Comparison of ENCODE assay signal across 17 cellular contexts in the genomic region with DNA sequence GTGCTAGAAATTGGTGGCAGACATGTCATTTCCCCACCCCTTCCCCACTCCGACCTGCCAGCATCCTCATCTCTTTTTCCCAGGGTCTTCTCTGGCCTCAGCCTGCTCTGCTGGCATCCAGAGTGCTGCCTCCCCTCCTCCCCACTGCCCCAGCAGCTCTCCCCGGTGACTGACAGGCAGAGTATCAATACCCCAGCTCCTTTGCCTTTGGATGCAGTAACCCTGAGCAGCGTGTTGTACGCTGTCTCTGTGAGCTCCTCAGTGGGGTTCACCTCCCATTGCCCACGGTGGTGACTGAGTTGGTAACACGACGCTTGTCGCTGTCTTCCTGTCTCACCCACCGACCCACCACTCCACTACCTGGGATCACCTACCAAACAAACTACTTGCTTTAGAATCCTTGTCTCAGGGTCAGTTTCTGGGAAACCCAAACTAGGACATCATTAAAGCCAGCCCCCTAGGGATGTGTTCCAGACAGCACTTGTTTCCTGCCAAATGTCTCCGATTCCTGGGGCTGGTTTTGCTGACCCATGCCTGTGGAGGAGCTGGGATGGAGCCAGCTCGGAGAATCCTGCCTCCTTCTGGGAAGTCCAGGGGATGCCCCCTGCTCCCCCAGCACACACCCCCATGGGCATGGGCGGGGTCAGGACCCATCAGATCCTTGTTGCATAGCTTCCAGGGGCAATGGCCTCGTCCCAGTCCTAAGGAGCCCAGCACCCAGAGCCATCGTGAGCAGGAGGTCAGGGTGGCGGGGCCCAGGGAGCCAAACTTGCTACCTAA. TPM values are rescaled to one million over a fixed set of nuclear protein-coding genes. Genes with fewer than 3 reads are reported as not detected.
DNase-seq lines count a peak whose midpoint lies in the region; ATAC-seq and TF ChIP-seq lines count a peak whose summit lies in the region.
"Had no signal": no experiment of that assay in that cellular context is flagged by ENCODE, and none has a peak within 500 bp of the region (broad histone marks: within the 10 kb centered on the region; RNA-seq: fewer than 3 reads in every experiment).

No MANE protein-coding gene starts in this region.

- H3K27me3 ChIP-seq in GM23338 (ENCODE audit: insufficient read depth) (no peaks in the 10 kb centered on the region), SK-N-SH (ENCODE audit: insufficient read depth) (no peaks in the 10 kb centered on the region), mesendoderm (ENCODE audit: insufficient read depth, low read length, poor library complexity) (no peaks in the 10 kb centered on the region), psoas muscle (ENCODE audit: insufficient read depth in 3 of 3, low read length in 2 of 3) (no peaks in the 10 kb centered on the region), SJCRH30 (no peaks in the 10 kb centered on the region)
- H3K27me3 ChIP-seq: Peyer's patch had no signal

- no peak for TF ChIP-seq EP300 in SK-N-SH (IDR thresholded peaks at IDR 0.05; ENCODE audit: borderline replicate concordance in 1 of 2, low read depth in 1 of 2, low read length in 1 of 2)

- no peaks in the 10 kb centered on the region for H3K36me3 ChIP-seq in GM23338 (ENCODE audit: insufficient read depth)
- H3K36me3 ChIP-seq in SK-N-SH (replicated peaks in 1 of 2; ENCODE audit: control insufficient read depth in 1 of 2, insufficient read depth in 2 of 2, low read length in 1 of 2) = no peaks in the 10 kb centered on the region
- no peaks in the 10 kb centered on the region for H3K36me3 ChIP-seq in mesendoderm (ENCODE audit: control insufficient read depth, insufficient read depth, low read length)
- no peaks in the 10 kb centered on the region for H3K36me3 ChIP-seq in psoas muscle (ENCODE audit: insufficient read depth in 1 of 2, low read depth in 1 of 2)
- no peaks in the 10 kb centered on the region for H3K36me3 ChIP-seq in SJCRH30
- H3K36me3 ChIP-seq: Peyer's patch had no signal

- H2BK5ac ChIP-seq in mesendoderm (ENCODE audit: low read length) = no peak overlapping the region

- intact Hi-C loops in psoas muscle (cut with DNase I) = no loop called here

- H3K56ac ChIP-seq in mesendoderm (ENCODE audit: low read length) = no peak overlapping the region

- H3K4me1 ChIP-seq in GM23338 (ENCODE audit: insufficient read depth) = peaks cover 4% of the 10 kb centered on the region
- peaks cover 0 to 17% of the 10 kb centered on the region in 2 experiments; a peak in 1 of 4 replicates for H3K4me1 ChIP-seq in SK-N-SH (ENCODE audit: control insufficient read depth in 1 of 2, insufficient read depth in 2 of 2, low read depth in 1 of 2, low read length in 1 of 2)
- no peaks in the 10 kb centered on the region for H3K4me1 ChIP-seq in mesendoderm (ENCODE audit: control insufficient read depth, low read depth, low read length)
- H3K4me1 ChIP-seq in psoas muscle = peaks cover 28% of the 10 kb centered on the region
- H3K4me1 ChIP-seq in SJCRH30 = no peaks in the 10 kb centered on the region
- H3K4me1 ChIP-seq: Caco-2, Peyer's patch had no signal

- no peaks in the 10 kb centered on the region for H3K9me2 ChIP-seq in GM23338 (ENCODE audit: insufficient read depth)
- H3K9me2 ChIP-seq in SK-N-SH = no peaks in the 10 kb centered on the region

- H3K79me1 ChIP-seq in mesendoderm (ENCODE audit: low read length) = no peaks in the 10 kb centered on the region

- 61% methylated on average over 10 of the region's 15 CpGs for WGBS in SK-N-SH (ENCODE audit: low lambda C conversion rate)
- no CpG with 5 or more reads among the region's 15 CpGs for WGBS in mesendoderm (ENCODE audit: extremely low coverage, insufficient coverage, low lambda C conversion rate)
- 47 to 57% (median 48%) methylated on average over 15 of the region's 15 CpGs for WGBS in psoas muscle, 3 donors

- H3F3A ChIP-seq in GM23338 (replicated peaks; ENCODE audit: low read depth) (peaks cover 14% of the 10 kb centered on the region; the same call in 1 of the 2 replicates), SK-N-SH (replicated peaks; ENCODE audit: insufficient read depth) (no peaks in the 10 kb centered on the region)

- TF ChIP-seq RAD21 in SK-N-SH (IDR thresholded peaks at IDR 0.05; ENCODE audit: low read length) = no peak

- peak; percentile 69 for ATAC-seq in GM23338
- peak in 2 of 4 donors; percentile 8 to 34 for ATAC-seq in psoas muscle
- no peak for ATAC-seq in HG03457 (IDR thresholded peaks at IDR 0.05; ENCODE audit: unreplicated experiment)

- H3K27ac ChIP-seq in GM23338 (ENCODE audit: low read depth) = no peak overlapping the region
- peak overlapping the region in 1 of 2 experiments; percentile 51; a peak in 1 of 4 replicates for H3K27ac ChIP-seq in SK-N-SH (ENCODE audit: low read depth in 2 of 2, low read length in 1 of 2)
- H3K27ac ChIP-seq in mesendoderm (ENCODE audit: low read depth, low read length) = no peak overlapping the region
- H3K27ac ChIP-seq in psoas muscle = peak overlapping the region; percentile 55
- no peak overlapping the region for H3K27ac ChIP-seq in SJCRH30
- H3K27ac ChIP-seq: HL-60, KMS-11, Peyer's patch had no signal

- H3K9me3 Mint-ChIP-seq in GM23338 = no peaks in the 10 kb centered on the region
- H3K9me3 Mint-ChIP-seq: HFFc6 had no signal

- H4K5ac ChIP-seq in mesendoderm (ENCODE audit: low read length) = no peak overlapping the region

- peaks cover 12% of the 10 kb centered on the region for H3K36me3 Mint-ChIP-seq in GM23338 (ENCODE audit: low read depth)

- H3K27me3 Mint-ChIP-seq in GM23338 (ENCODE audit: insufficient read depth, low read depth, poor library complexity) = peaks cover 8% of the 10 kb centered on the region

- no peak overlapping the region for H3K4ac ChIP-seq in mesendoderm (ENCODE audit: low read depth, low read length)

- no peak overlapping the region for H2AK5ac ChIP-seq in mesendoderm (ENCODE audit: low read length)

- H3K4me2 ChIP-seq in GM23338 (no peak overlapping the region), SK-N-SH (no peak overlapping the region), mesendoderm (ENCODE audit: low read length) (no peak overlapping the region)
- H3K4me2 ChIP-seq: KMS-11 had no signal

- no peak overlapping the region for H3K23ac ChIP-seq in mesendoderm (ENCODE audit: low read length)

- H4K20me1 ChIP-seq in GM23338 (replicated peaks; ENCODE audit: insufficient read depth) (no peaks in the 10 kb centered on the region; the same call in none of the 2 replicates), SK-N-SH (ENCODE audit: insufficient read depth) (no peaks in the 10 kb centered on the region)

- no peak overlapping the region for H2BK15ac ChIP-seq in mesendoderm (replicated peaks; ENCODE audit: low read depth)

- peaks cover 7% of the 10 kb centered on the region for H3K4me1 Mint-ChIP-seq in GM23338

- no peak overlapping the region for H4K8ac ChIP-seq in mesendoderm (ENCODE audit: low read depth, low read length)

- no peak overlapping the region for H2BK120ac ChIP-seq in mesendoderm (ENCODE audit: low read depth, low read length)

- POLR2A ChIA-PET in SK-N-SH (lab: Yijun Ruan, JAX) = no interaction called here

- DNase-seq in GM23338 (ENCODE audit: low spot score) (peak; percentile 48), SK-N-SH (peak; percentile 50), mesendoderm (peak; percentile 29), psoas muscle (peak in 1 of 2 donors; percentile 58), NOMO-1 treated with dmso at 0.1 percent for 144 hours (lab: John Stamatoyannopoulos, UW; ENCODE audit: unreplicated experiment) (no peak), SJCRH30 (no peak)
- DNase-seq: Caco-2, DMS53, HFFc6, NCI-H187 treated with DMSO at 0.1 percent for 48 hours, NCI-H446 treated with DMSO at 0.1 percent for 48 hours, NCI-H774, Peyer's patch, Right ventricle myocardium superior had no signal

- no peak overlapping the region for H3K4me3 ChIP-seq in GM23338
- no peak overlapping the region for H3K4me3 ChIP-seq in SK-N-SH (ENCODE audit: low read depth in 2 of 2, low read length in 1 of 2)
- no peak overlapping the region for H3K4me3 ChIP-seq in mesendoderm (ENCODE audit: low read length)
- H3K4me3 ChIP-seq in psoas muscle = no peak overlapping the region
- no peak overlapping the region for H3K4me3 ChIP-seq in SJCRH30
- H3K4me3 ChIP-seq: Peyer's patch had no signal

- H2AFZ ChIP-seq in GM23338 (no peak overlapping the region), SK-N-SH (ENCODE audit: low read depth) (no peak overlapping the region)

- CTCF ChIA-PET in SK-N-SH (lab: Yijun Ruan, JAX) = interaction anchor here (1.1 to 15.4 kb wide), 2 partner anchors 9 to 31 kb away, joined by 5 to 302 read pairs; partner anchors contain the start of gene SBK1

- peak in 1 of 2 experiments; percentile 14; a peak in 1 of 4 replicates for TF ChIP-seq CTCF in GM23338 (conservative IDR thresholded peaks at IDR 0.05; ENCODE audit: low read depth in 2 of 2)
- no peak for TF ChIP-seq CTCF in SK-N-SH (IDR thresholded peaks at IDR 0.05)
- no peak for TF ChIP-seq CTCF in psoas muscle (IDR thresholded peaks at IDR 0.05)

- H3K9me3 ChIP-seq in SK-N-SH = no peaks in the 10 kb centered on the region
- no peaks in the 10 kb centered on the region for H3K9me3 ChIP-seq in psoas muscle
- H3K9me3 ChIP-seq in SJCRH30 (replicated peaks) = no peaks in the 10 kb centered on the region
- H3K9me3 ChIP-seq: Caco-2, Peyer's patch had no signal

- H3K18ac ChIP-seq in mesendoderm (ENCODE audit: low read length) = no peak overlapping the region

- H3K9ac ChIP-seq in SK-N-SH = no peak overlapping the region
- H3K9ac ChIP-seq in mesendoderm (ENCODE audit: low read length) = no peak overlapping the region
- H3K9ac ChIP-seq: KMS-11 had no signal

- H3K4me3 Mint-ChIP-seq in GM23338 = no peak overlapping the region
- H3K4me3 Mint-ChIP-seq: HFFc6 had no signal

- H3K27ac Mint-ChIP-seq in GM23338 = no peak overlapping the region
- H3K27ac Mint-ChIP-seq: HFFc6 had no signal

- H3K79me2 ChIP-seq in GM23338 (replicated peaks; ENCODE audit: insufficient read depth) (peaks cover 4% of the 10 kb centered on the region; the same call in 1 of the 2 replicates), SK-N-SH (ENCODE audit: insufficient read depth) (no peaks in the 10 kb centered on the region), mesendoderm (ENCODE audit: control insufficient read depth, insufficient read depth, low read length) (no peaks in the 10 kb centered on the region)

TF ChIP-seq in GM23338, 12 proteins besides CTCF, POLR2A, EP300 and RAD21 (continues in another document):
- no peak for TF ChIP-seq STAT1 (IDR thresholded peaks at IDR 0.05; ENCODE audit: unreplicated experiment)
- TF ChIP-seq JUNB (IDR thresholded peaks at IDR 0.05; ENCODE audit: unreplicated experiment) = no peak

TF ChIP-seq in SK-N-SH, 30 proteins besides CTCF, POLR2A, EP300 and RAD21 (continues in another document):
- TF ChIP-seq POLR2AphosphoS5 (IDR thresholded peaks at IDR 0.05; ENCODE audit: low read depth, low read length) (no peak), RXRA (IDR thresholded peaks at IDR 0.05; ENCODE audit: borderline replicate concordance, low read depth) (no peak)

RNA-seq across cellular contexts. Expression of gene SBK1, which starts 8.3 kb away (rescaled TPM):
- 59.8 and 68.1 TPM in 2 replicates for total RNA-seq in GM23338 (2014; rRNA removed; shearing (Covaris generic))
- 23.9 and 25.5 TPM in 2 replicates for polyA plus RNA-seq in GM23338 (2016; fragmentation: Nextera tagmentation; extraction: Ambion mirVana)
- 0.36 and 0.55 TPM in 2 replicates for polyA plus RNA-seq in SK-N-SH (2012; rRNA removed)
- polyA plus RNA-seq in SK-N-SH (2012; cell fraction: cytosol; rRNA removed) = 0.35 and 0.68 TPM in 2 replicates
- 0.76 and 1.4 TPM in 2 replicates for polyA plus RNA-seq in SK-N-SH (2012; cell fraction: nucleus; rRNA removed)
- 43.5 TPM for polyA plus RNA-seq in mesendoderm (2013, experiment 1 of 2)
- 44.5 TPM for polyA plus RNA-seq in mesendoderm (2013, experiment 2 of 2)
- 10 to 100 TPM in 2 of 4 donors, 1 to 10 TPM in 2; 2.5 to 20.6 (median 9.2) TPM for total RNA-seq in psoas muscle
- polyA plus RNA-seq in psoas muscle = 1 to 10 TPM; 1.3 to 5.3 (median 1.9) TPM
- 0.53 and 0.59 TPM in 2 replicates for total RNA-seq in SJCRH30 (2014; rRNA removed; shearing (Covaris generic))
- total RNA-seq: HFFc6 had no signal

Comparison
In these comparisons a context has a peak if more than half of its experiments do, and no peak if none do; other contexts are left out.
1. DNase-seq: peak in GM23338 (single experiment), SK-N-SH (single experiment) and mesendoderm (single experiment); none in NOMO-1 treated with dmso at 0.1 percent for 144 hours (single experiment) and SJCRH30 (0 of 2).